Comparison of ENCODE assay signal across 16 cellular contexts in the genomic region with DNA sequence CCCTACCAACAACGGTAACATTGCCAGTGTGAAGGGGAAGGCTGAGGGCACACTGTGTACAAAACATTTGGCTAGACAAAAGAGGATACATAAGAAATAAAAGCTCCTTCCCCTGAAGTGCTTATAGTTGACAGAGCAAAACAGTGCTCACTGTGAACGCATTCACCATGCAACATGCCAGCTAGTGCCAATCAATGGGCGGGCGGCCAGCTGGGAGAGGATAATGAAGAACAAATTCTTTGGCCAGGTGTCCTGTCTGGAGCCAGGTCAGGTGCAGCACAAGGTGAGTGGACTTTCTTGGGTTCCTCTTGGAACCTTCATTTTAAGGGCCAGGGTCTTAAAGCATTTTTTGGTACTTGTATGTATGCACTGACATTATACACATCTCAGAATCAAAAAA.
"Had no signal": no experiment of that assay in that cellular context is flagged by ENCODE, and none has a peak within 500 bp of the region (broad histone marks: within the 10 kb centered on the region; RNA-seq: fewer than 3 reads in every experiment).

No MANE protein-coding gene starts in this region.

- H3K27ac ChIP-seq: colonic mucosa, esophagus squamous epithelium, hepatocyte, left ventricle myocardium inferior, neural progenitor cell, testis, upper lobe of right lung had no signal

- H3K4me3 ChIP-seq: colonic mucosa, esophagus squamous epithelium, hepatocyte, left ventricle myocardium inferior, neural progenitor cell, testis, upper lobe of right lung had no signal

- DNase-seq: activated CD4-positive, alpha-beta memory T cell treated with anti-CD3 and anti-CD28 coated beads for 36 hours; activated CD4-positive, alpha-beta T cell treated with anti-CD3 and anti-CD28 coated beads for 36 hours; activated CD8-positive, alpha-beta memory T cell treated with anti-CD3 and anti-CD28 coated beads, Interleukin-2, amount 10 ng/mL, durations not matched to agents 7 days and 5 days; activated naive CD4-positive, alpha-beta T cell treated with anti-CD3 and anti-CD28 coated beads, Interleukin-2, amount 10 ng/mL, durations not matched to agents 7 days and 5 days; activated T-cell treated with anti-CD3 and anti-CD28 coated beads, Interleukin-2, amount 50 U/mL, for 1 hour; colonic mucosa; esophagus squamous epithelium; left ventricle myocardium inferior; naive B cell; stimulated activated CD4-positive, alpha-beta T cell treated with anti-CD3 and anti-CD28 coated beads, Interleukin-1b, Interleukin-23, amount 100 ng/mL, for 48 hours; stimulated activated naive CD8-positive, alpha-beta T cell treated with anti-CD3 and anti-CD28 coated beads, Interleukin-15, amount 100 ng/mL, for 72 hours; testis; upper lobe of right lung had no signal

- H3K9me3 ChIP-seq: colonic mucosa, esophagus squamous epithelium, left ventricle myocardium inferior, testis, upper lobe of right lung had no signal

- H3K27me3 ChIP-seq: colonic mucosa, esophagus squamous epithelium, hepatocyte, neural progenitor cell, testis, upper lobe of right lung had no signal

- ATAC-seq: activated CD4-positive, alpha-beta T cell treated with anti-CD3 and anti-CD28 coated beads for 36 hours; activated CD8-positive, alpha-beta memory T cell treated with anti-CD3 and anti-CD28 coated beads, Interleukin-2, amount 10 ng/mL, durations not matched to agents 7 days and 5 days; sciatic nerve; stimulated activated naive CD8-positive, alpha-beta T cell treated with anti-CD3 and anti-CD28 coated beads, Interleukin-15, amount 100 ng/mL, for 72 hours; upper lobe of right lung had no signal

- H3K4me1 ChIP-seq: colonic mucosa, esophagus squamous epithelium, upper lobe of right lung had no signal

- H3K36me3 ChIP-seq: colonic mucosa, neural progenitor cell, upper lobe of right lung had no signal
